Comparison of ENCODE assay signal across 18 cellular contexts in the genomic region with DNA sequence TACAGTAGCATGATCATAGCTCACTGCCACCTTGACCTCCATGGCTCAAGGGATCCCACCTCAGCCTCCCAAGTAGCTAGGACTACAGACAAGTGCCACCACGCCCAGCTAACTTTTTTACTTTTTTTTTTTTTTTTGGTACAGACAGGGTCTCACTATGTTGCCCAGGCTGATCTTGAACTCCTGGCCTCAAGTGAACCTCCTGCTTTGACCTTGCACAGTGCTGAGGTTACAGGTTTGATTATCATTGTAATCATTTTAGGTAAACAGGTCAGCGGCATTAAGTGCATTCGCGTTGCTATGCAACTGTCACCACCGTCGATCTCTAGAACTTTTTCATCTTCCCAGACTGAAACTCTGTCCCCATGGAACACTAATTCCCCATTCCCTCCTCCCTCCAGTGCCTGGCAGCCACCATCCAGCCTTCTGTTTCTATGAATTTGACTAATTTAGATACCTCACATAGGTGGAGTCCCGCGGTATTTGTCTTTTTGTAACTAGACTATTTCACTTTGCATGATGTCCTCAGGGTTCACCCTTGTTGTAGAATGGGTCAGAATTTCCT. TPM values are rescaled to one million over a fixed set of nuclear protein-coding genes. Genes with fewer than 3 reads are reported as not detected.
DNase-seq lines count a peak whose midpoint lies in the region; ATAC-seq, FAIRE-seq and TF ChIP-seq lines count a peak whose summit lies in the region.
"Had no signal": no experiment of that assay in that cellular context is flagged by ENCODE, and none has a peak within 500 bp of the region (broad histone marks: within the 10 kb centered on the region; RNA-seq: fewer than 3 reads in every experiment).

No MANE protein-coding gene starts in this region.

- no peaks in the 10 kb centered on the region for H3K27me3 Mint-ChIP-seq in activated naive CD4-positive, alpha-beta T cell treated with anti-CD3 and anti-CD28 coated beads for 36 hours (ENCODE audit: low read depth)
- H3K27me3 Mint-ChIP-seq in activated CD8-positive, alpha-beta T cell treated with anti-CD3 and anti-CD28 coated beads, Interleukin-2, amount 10 ng/mL, durations not matched to agents 7 days and 5 days (ENCODE audit: low read depth), result no peaks in the 10 kb centered on the region
- no peaks in the 10 kb centered on the region for H3K27me3 Mint-ChIP-seq in stimulated activated memory B cell treated with anti-CD40 and anti-IgM and Interleukin-4, amounts not matched to agents 10 μg/mL and 1 μg/mL and 100 μg/mL, for 72 hours
- H3K27me3 Mint-ChIP-seq in glutamatergic neuron (ENCODE audit: unreplicated experiment), result peaks cover 9% of the 10 kb centered on the region
- H3K27me3 Mint-ChIP-seq: stimulated activated naive CD8-positive, alpha-beta T cell treated with anti-CD3 and anti-CD28 coated beads, Interleukin-15, Interleukin-2, amounts not matched to agents 100 ng/mL and 50 ng/mL, for 24 hours had no signal

- no peak for ATAC-seq in activated CD8-positive, alpha-beta T cell treated with anti-CD3 and anti-CD28 coated beads, Interleukin-2, amount 10 ng/mL, durations not matched to agents 7 days and 5 days
- ATAC-seq in HepG2, result no peak
- ATAC-seq in stimulated activated memory B cell treated with anti-CD40 and anti-IgM and Interleukin-4, amounts not matched to agents 10 μg/mL and 1 μg/mL and 100 μg/mL, for 72 hours, result no peak
- ATAC-seq: foreskin keratinocyte, SK-N-SH treated with all-trans-retinoic acid at 6 μM for 48 hours had no signal

- TF ChIP-seq RAD21 in HepG2 (CRISPR knock-in tag; IDR thresholded peaks at IDR 0.05) (no peak), SK-N-SH (IDR thresholded peaks at IDR 0.05; ENCODE audit: low read length) (no peak)

- peaks cover 26% of the 10 kb centered on the region for H3K9me3 Mint-ChIP-seq in activated naive CD4-positive, alpha-beta T cell treated with anti-CD3 and anti-CD28 coated beads for 36 hours
- H3K9me3 Mint-ChIP-seq in activated CD8-positive, alpha-beta T cell treated with anti-CD3 and anti-CD28 coated beads, Interleukin-2, amount 10 ng/mL, durations not matched to agents 7 days and 5 days (ENCODE audit: insufficient read depth), result peaks cover 6% of the 10 kb centered on the region
- peaks cover 7% of the 10 kb centered on the region for H3K9me3 Mint-ChIP-seq in stimulated activated memory B cell treated with anti-CD40 and anti-IgM and Interleukin-4, amounts not matched to agents 10 μg/mL and 1 μg/mL and 100 μg/mL, for 72 hours
- peaks cover 8% of the 10 kb centered on the region for H3K9me3 Mint-ChIP-seq in glutamatergic neuron (ENCODE audit: unreplicated experiment)

- TF ChIP-seq EP300 in HepG2 (IDR thresholded peaks at IDR 0.05; ENCODE audit: low read depth in 2 of 2, low read length in 2 of 2) (no peak), HepG2 (CRISPR knock-in tag; IDR thresholded peaks at IDR 0.05; ENCODE audit: borderline replicate concordance) (no peak), SK-N-SH (IDR thresholded peaks at IDR 0.05; ENCODE audit: borderline replicate concordance in 1 of 2, low read depth in 1 of 2, low read length in 1 of 2) (no peak)

- no peaks in the 10 kb centered on the region for H3K79me2 ChIP-seq in HepG2 (ENCODE audit: insufficient read depth, low read length)
- no peaks in the 10 kb centered on the region for H3K79me2 ChIP-seq in SK-N-SH (ENCODE audit: insufficient read depth)

- H3K4me3 Mint-ChIP-seq in activated naive CD4-positive, alpha-beta T cell treated with anti-CD3 and anti-CD28 coated beads for 36 hours, result no peak overlapping the region
- H3K4me3 Mint-ChIP-seq in activated CD8-positive, alpha-beta T cell treated with anti-CD3 and anti-CD28 coated beads, Interleukin-2, amount 10 ng/mL, durations not matched to agents 7 days and 5 days, result no peak overlapping the region
- no peak overlapping the region for H3K4me3 Mint-ChIP-seq in stimulated activated memory B cell treated with anti-CD40 and anti-IgM and Interleukin-4, amounts not matched to agents 10 μg/mL and 1 μg/mL and 100 μg/mL, for 72 hours
- no peak overlapping the region for H3K4me3 Mint-ChIP-seq in glutamatergic neuron (ENCODE audit: unreplicated experiment)

- FAIRE-seq in HepG2 (lab: Jason Lieb, UNC), result no peak
- FAIRE-seq: small intestine had no signal

- H3K9me3 ChIP-seq in HepG2 (ENCODE audit: low read length) (no peaks in the 10 kb centered on the region), SK-N-SH (no peaks in the 10 kb centered on the region)

- no peak for TF ChIP-seq CTCF in HepG2 (CRISPR knock-in tag; IDR thresholded peaks at IDR 0.05)
- no peak for TF ChIP-seq CTCF in SK-N-SH (IDR thresholded peaks at IDR 0.05)
- TF ChIP-seq CTCF in glutamatergic neuron (IDR thresholded peaks at IDR 0.05; ENCODE audit: partially characterized antibody, unreplicated experiment), result no peak

- H3K36me3 Mint-ChIP-seq in activated naive CD4-positive, alpha-beta T cell treated with anti-CD3 and anti-CD28 coated beads for 36 hours (ENCODE audit: low read depth), result peaks cover 39% of the 10 kb centered on the region
- H3K36me3 Mint-ChIP-seq in activated CD8-positive, alpha-beta T cell treated with anti-CD3 and anti-CD28 coated beads, Interleukin-2, amount 10 ng/mL, durations not matched to agents 7 days and 5 days (ENCODE audit: low read depth), result peaks cover 49% of the 10 kb centered on the region
- H3K36me3 Mint-ChIP-seq in stimulated activated memory B cell treated with anti-CD40 and anti-IgM and Interleukin-4, amounts not matched to agents 10 μg/mL and 1 μg/mL and 100 μg/mL, for 72 hours, result peaks cover 34% of the 10 kb centered on the region
- H3K36me3 Mint-ChIP-seq in glutamatergic neuron (ENCODE audit: unreplicated experiment), result no peaks in the 10 kb centered on the region

- no peak overlapping the region for H2AFZ ChIP-seq in HepG2 (ENCODE audit: low read length)
- no peak overlapping the region for H2AFZ ChIP-seq in SK-N-SH (ENCODE audit: low read depth)

- POLR2A ChIA-PET in activated CD8-positive, alpha-beta T cell treated with anti-CD3 and anti-CD28 coated beads, Interleukin-2, amount 10 ng/mL, durations not matched to agents 7 days and 5 days (lab: Charles Lee), result no interaction called here
- POLR2A ChIA-PET in HepG2 (lab: Yijun Ruan, JAX) (no interaction called here), SK-N-SH (lab: Yijun Ruan, JAX) (no interaction called here)

- peak; percentile 33 for DNase-seq in activated naive CD4-positive, alpha-beta T cell treated with anti-CD3 and anti-CD28 coated beads for 36 hours
- no peak for DNase-seq in activated naive CD4-positive, alpha-beta T cell (lab: John Stamatoyannopoulos, UW)
- no peak for DNase-seq in activated CD8-positive, alpha-beta T cell treated with anti-CD3 and anti-CD28 coated beads, Interleukin-2, amount 10 ng/mL, durations not matched to agents 7 days and 5 days
- DNase-seq in HepG2 (ENCODE audit: low spot score) (no peak), SK-N-SH (no peak), glutamatergic neuron (no peak)
- no peak for DNase-seq in stimulated activated CD4-positive, alpha-beta T cell treated with anti-CD3 and anti-CD28 coated beads, Interleukin-2, amount 100 ng/mL, for 48 hours
- DNase-seq: central memory CD4-positive, alpha-beta T cell; DMS 273 treated with DMSO at 0.1 percent for 48 hours; foreskin keratinocyte; nucleus accumbens; small intestine had no signal

- H3F3A ChIP-seq in SK-N-SH (replicated peaks; ENCODE audit: insufficient read depth), result peaks cover 12% of the 10 kb centered on the region

- in situ Hi-C loops in HepG2 (cut with HindIII; ENCODE audit: extremely low pct_ligation_motif_present, low pct_unique_long_range_greater_than_20kb), result no loop called here

- peak overlapping the region; percentile 83 for H3K27ac Mint-ChIP-seq in activated naive CD4-positive, alpha-beta T cell treated with anti-CD3 and anti-CD28 coated beads for 36 hours
- H3K27ac Mint-ChIP-seq in activated CD8-positive, alpha-beta T cell treated with anti-CD3 and anti-CD28 coated beads, Interleukin-2, amount 10 ng/mL, durations not matched to agents 7 days and 5 days, result peak overlapping the region; percentile 31
- peak overlapping the region; percentile 31 for H3K27ac Mint-ChIP-seq in stimulated activated memory B cell treated with anti-CD40 and anti-IgM and Interleukin-4, amounts not matched to agents 10 μg/mL and 1 μg/mL and 100 μg/mL, for 72 hours
- H3K27ac Mint-ChIP-seq in glutamatergic neuron (ENCODE audit: unreplicated experiment), result no peak overlapping the region

- peaks cover 74% of the 10 kb centered on the region for H3K4me1 Mint-ChIP-seq in activated naive CD4-positive, alpha-beta T cell treated with anti-CD3 and anti-CD28 coated beads for 36 hours (ENCODE audit: low read depth)
- peaks cover 59% of the 10 kb centered on the region for H3K4me1 Mint-ChIP-seq in activated CD8-positive, alpha-beta T cell treated with anti-CD3 and anti-CD28 coated beads, Interleukin-2, amount 10 ng/mL, durations not matched to agents 7 days and 5 days (ENCODE audit: low read depth)
- H3K4me1 Mint-ChIP-seq in stimulated activated memory B cell treated with anti-CD40 and anti-IgM and Interleukin-4, amounts not matched to agents 10 μg/mL and 1 μg/mL and 100 μg/mL, for 72 hours, result peaks cover 54% of the 10 kb centered on the region
- no peaks in the 10 kb centered on the region for H3K4me1 Mint-ChIP-seq in glutamatergic neuron (ENCODE audit: low read depth, unreplicated experiment)

- H3K4me3 ChIP-seq in HepG2 (replicated peaks in 1 of 3; ENCODE audit: insufficient read depth in 1 of 3, low read depth in 2 of 3, low read length in 3 of 3) (no peak overlapping the region), SK-N-SH (ENCODE audit: low read depth in 2 of 2, low read length in 1 of 2) (no peak overlapping the region)
- H3K4me3 ChIP-seq: lung, uterus had no signal

- intact Hi-C loops in activated naive CD4-positive, alpha-beta T cell treated with anti-CD3 and anti-CD28 coated beads for 36 hours (cut with micrococcal nuclease), result no loop called here
- intact Hi-C loops in HepG2 (cut with micrococcal nuclease; ENCODE audit: unreplicated experiment), result no loop called here

- CTCF ChIA-PET in activated naive CD4-positive, alpha-beta T cell treated with anti-CD3 and anti-CD28 coated beads for 36 hours (lab: Charles Lee), result interaction anchor here (1.5 to 2.8 kb wide), 2 partner anchors 9 to 26 kb away, joined by 3 to 9 read pairs; no protein-coding TSS in a partner anchor
- CTCF ChIA-PET in activated CD8-positive, alpha-beta T cell treated with anti-CD3 and anti-CD28 coated beads, Interleukin-2, amount 10 ng/mL, durations not matched to agents 7 days and 5 days (lab: Charles Lee), result no interaction called here
- CTCF ChIA-PET in HepG2 (lab: Yijun Ruan, JAX; ENCODE audit: low intra/inter-chr PET ratio, low total read pairs) (no interaction called here), SK-N-SH (lab: Yijun Ruan, JAX) (interaction anchor here (1.7 kb wide), 1 partner anchor 8 kb away, joined by 4 read pairs; no protein-coding TSS in a partner anchor)

- H3K36me3 ChIP-seq in HepG2 (replicated peaks in 1 of 2; ENCODE audit: control insufficient read depth in 1 of 2, insufficient read depth in 2 of 2, low read length in 2 of 2) (no peaks in the 10 kb centered on the region), SK-N-SH (replicated peaks in 1 of 2; ENCODE audit: control insufficient read depth in 1 of 2, insufficient read depth in 2 of 2, low read length in 1 of 2) (no peaks in the 10 kb centered on the region)
- H3K36me3 ChIP-seq: uterus had no signal

- no peak overlapping the region for H3K27ac ChIP-seq in HepG2 (ENCODE audit: extremely low read length, insufficient read depth, low read length)
- H3K27ac ChIP-seq in SK-N-SH (ENCODE audit: low read depth in 2 of 2, low read length in 1 of 2), result no peak overlapping the region
- H3K27ac ChIP-seq: foreskin keratinocyte, uterus had no signal

- no TSS peak for BruUV-seq in HepG2 (replicated peaks; lab: Mats Ljungman, UMichigan)

- WGBS in HepG2 (ENCODE audit: low lambda C conversion rate), result 27% methylated on average over 8 of the region's 8 CpGs
- WGBS in SK-N-SH (ENCODE audit: low lambda C conversion rate), result 88% methylated on average over 8 of the region's 8 CpGs

- H4K20me1 ChIP-seq in HepG2 (ENCODE audit: insufficient read depth, low read length) (no peaks in the 10 kb centered on the region), SK-N-SH (ENCODE audit: insufficient read depth) (no peaks in the 10 kb centered on the region)

- H3K9ac ChIP-seq in HepG2 (ENCODE audit: insufficient read depth, low read depth, low read length) (no peak overlapping the region), SK-N-SH (no peak overlapping the region)

- H3K4me1 ChIP-seq in HepG2 (ENCODE audit: insufficient read depth, low read length) (peaks cover 63% of the 10 kb centered on the region), SK-N-SH (ENCODE audit: control insufficient read depth in 1 of 2, insufficient read depth in 2 of 2, low read depth in 1 of 2, low read length in 1 of 2) (peaks cover 0 to 11% of the 10 kb centered on the region in 2 experiments; a peak in 1 of 4 replicates)
- H3K4me1 ChIP-seq: foreskin keratinocyte, uterus had no signal

- H3K27me3 ChIP-seq in HepG2 (ENCODE audit: control insufficient read depth in 1 of 2, insufficient read depth in 2 of 2, low read length in 2 of 2) (peaks cover 1 to 5% of the 10 kb centered on the region in 2 experiments; a peak in 1 of 5 replicates), SK-N-SH (ENCODE audit: insufficient read depth) (no peaks in the 10 kb centered on the region)
- H3K27me3 ChIP-seq: foreskin keratinocyte, uterus had no signal

- H3K9me2 ChIP-seq in SK-N-SH, result no peaks in the 10 kb centered on the region

- no peak for TF ChIP-seq POLR2A in HepG2 (IDR thresholded peaks at IDR 0.05; ENCODE audit: insufficient read depth in 1 of 2, low read depth in 2 of 2, low read length in 2 of 2)

- H3K4me2 ChIP-seq in HepG2 (ENCODE audit: low read depth, low read length) (0 out of 2 replicates have a peak overlapping the region, but pooled peaks have one; percentile 21), SK-N-SH (no peak overlapping the region)

RNA-seq across cellular contexts. Expression of a gene that starts 5.8 kb away (rescaled TPM):
- total RNA-seq in activated naive CD4-positive, alpha-beta T cell treated with anti-CD3 and anti-CD28 coated beads for 36 hours, result 10 to 100 TPM; 51.4 to 52.0 TPM
- 10 to 100 TPM; 51.7 to 55.4 TPM for total RNA-seq in activated CD8-positive, alpha-beta T cell treated with anti-CD3 and anti-CD28 coated beads, Interleukin-2, amount 10 ng/mL, durations not matched to agents 7 days and 5 days
- total RNA-seq in HepG2 (2016; rRNA removed; fragmentation: Illumina TruSeq; extraction: Trizol) (15.2 and 18.4 TPM in 2 replicates), glutamatergic neuron (ENCODE audit: unreplicated experiment) (55.8 TPM)
- total RNA-seq in HepG2 (2016; cell fraction: cytosol; rRNA removed; fragmentation: Illumina TruSeq; extraction: Trizol; ENCODE audit: low read depth), result 15.8 and 20.2 TPM in 2 replicates
- total RNA-seq in HepG2 (2016; cell fraction: insoluble cytoplasmic fraction; rRNA removed; fragmentation: Illumina TruSeq; extraction: Trizol), result 18.6 and 20.5 TPM in 2 replicates
- 17.3 and 29.5 TPM in 2 replicates for total RNA-seq in HepG2 (2016; cell fraction: membrane; rRNA removed; fragmentation: Illumina TruSeq; extraction: Trizol)
- 8.3 and 12.2 TPM in 2 replicates for total RNA-seq in HepG2 (2016; cell fraction: nucleus; rRNA removed; fragmentation: Illumina TruSeq; extraction: Trizol)
- polyA plus RNA-seq in HepG2 (2011; rRNA removed) (47.2 and 62.0 TPM in 2 replicates), SK-N-SH (2012; rRNA removed) (141 and 165 TPM in 2 replicates)
- 33.8 and 73.1 TPM in 2 replicates for polyA plus RNA-seq in HepG2 (2011; cell fraction: cytosol; rRNA removed)
- 101 and 106 TPM in 2 replicates for polyA plus RNA-seq in HepG2 (2011; cell fraction: nucleus; rRNA removed)
- 14.6 TPM in 2 replicates for polyA plus RNA-seq in HepG2 (2012)
- polyA plus RNA-seq in HepG2 (2016; cell fraction: cytosol; fragmentation: Illumina TruSeq; extraction: Trizol; ENCODE audit: low read depth), result 16.0 and 27.0 TPM in 2 replicates
- polyA plus RNA-seq in HepG2 (2016; cell fraction: insoluble cytoplasmic fraction; fragmentation: Illumina TruSeq; extraction: Trizol; ENCODE audit: low read depth), result 14.7 and 18.5 TPM in 2 replicates
- polyA plus RNA-seq in HepG2 (2016; cell fraction: membrane; fragmentation: Illumina TruSeq; extraction: Trizol; ENCODE audit: low read depth), result 13.4 and 18.5 TPM in 2 replicates
- polyA plus RNA-seq in HepG2 (2016; cell fraction: nucleus; fragmentation: Illumina TruSeq; extraction: Trizol; ENCODE audit: insufficient read depth, low read depth), result 25.1 and 25.9 TPM in 2 replicates
- 11.5 and 28.1 TPM in 2 replicates for polyA minus RNA-seq in HepG2 (2011; rRNA and poly(A)+ RNA removed; ENCODE audit: low replicate concordance)
- polyA minus RNA-seq in HepG2 (2011; cell fraction: cytosol; rRNA and poly(A)+ RNA removed), result 14.0 and 17.6 TPM in 2 replicates
- polyA minus RNA-seq in HepG2 (2011; cell fraction: nucleus; rRNA and poly(A)+ RNA removed), result 11.3 and 12.8 TPM in 2 replicates
- 70.5 and 92.4 TPM in 2 replicates for polyA plus RNA-seq in SK-N-SH (2012; cell fraction: cytosol; rRNA removed)
- 149 and 161 TPM in 2 replicates for polyA plus RNA-seq in SK-N-SH (2012; cell fraction: nucleus; rRNA removed)

RNA-seq across cellular contexts. Expression of a gene that starts 31.7 kb away (rescaled TPM):
- total RNA-seq in activated naive CD4-positive, alpha-beta T cell treated with anti-CD3 and anti-CD28 coated beads for 36 hours, result 10 to 100 TPM; 62.7 to 68.3 TPM
- 10 to 100 TPM; 57.9 to 59.6 TPM for total RNA-seq in activated CD8-positive, alpha-beta T cell treated with anti-CD3 and anti-CD28 coated beads, Interleukin-2, amount 10 ng/mL, durations not matched to agents 7 days and 5 days
- total RNA-seq in HepG2 (2016; rRNA removed; fragmentation: Illumina TruSeq; extraction: Trizol), result 6.0 and 7.0 TPM in 2 replicates
- 10.2 and 12.4 TPM in 2 replicates for total RNA-seq in HepG2 (2016; cell fraction: cytosol; rRNA removed; fragmentation: Illumina TruSeq; extraction: Trizol; ENCODE audit: low read depth)
- total RNA-seq in HepG2 (2016; cell fraction: insoluble cytoplasmic fraction; rRNA removed; fragmentation: Illumina TruSeq; extraction: Trizol), result 6.3 and 8.8 TPM in 2 replicates
- 10.0 and 14.6 TPM in 2 replicates for total RNA-seq in HepG2 (2016; cell fraction: membrane; rRNA removed; fragmentation: Illumina TruSeq; extraction: Trizol)
- 4.9 and 5.2 TPM in 2 replicates for total RNA-seq in HepG2 (2016; cell fraction: nucleus; rRNA removed; fragmentation: Illumina TruSeq; extraction: Trizol)
- polyA plus RNA-seq in HepG2 (2011; rRNA removed), result 9.1 and 11.7 TPM in 2 replicates
- 6.2 and 9.7 TPM in 2 replicates for polyA plus RNA-seq in HepG2 (2011; cell fraction: cytosol; rRNA removed)
- polyA plus RNA-seq in HepG2 (2011; cell fraction: nucleus; rRNA removed), result 4.6 and 5.9 TPM in 2 replicates
- polyA plus RNA-seq in HepG2 (2012), result 4.2 and 5.4 TPM in 2 replicates
- polyA plus RNA-seq in HepG2 (2016; cell fraction: cytosol; fragmentation: Illumina TruSeq; extraction: Trizol; ENCODE audit: low read depth), result 12.5 and 16.5 TPM in 2 replicates
- polyA plus RNA-seq in HepG2 (2016; cell fraction: insoluble cytoplasmic fraction; fragmentation: Illumina TruSeq; extraction: Trizol; ENCODE audit: low read depth), result 5.3 and 7.1 TPM in 2 replicates
- 12.6 and 14.6 TPM in 2 replicates for polyA plus RNA-seq in HepG2 (2016; cell fraction: membrane; fragmentation: Illumina TruSeq; extraction: Trizol; ENCODE audit: low read depth)
- polyA plus RNA-seq in HepG2 (2016; cell fraction: nucleus; fragmentation: Illumina TruSeq; extraction: Trizol; ENCODE audit: insufficient read depth, low read depth), result 9.7 and 10.7 TPM in 2 replicates
- polyA minus RNA-seq in HepG2 (2011; rRNA and poly(A)+ RNA removed; ENCODE audit: low replicate concordance), result 7.9 TPM in 1 of 2 replicates, not detected in the other
- polyA minus RNA-seq in HepG2 (2011; cell fraction: cytosol; rRNA and poly(A)+ RNA removed), result 1.8 and 2.8 TPM in 2 replicates
- 0.90 and 0.99 TPM in 2 replicates for polyA minus RNA-seq in HepG2 (2011; cell fraction: nucleus; rRNA and poly(A)+ RNA removed)
- 0.49 and 0.67 TPM in 2 replicates for polyA plus RNA-seq in SK-N-SH (2012; rRNA removed)
- polyA plus RNA-seq in SK-N-SH (2012; cell fraction: cytosol; rRNA removed), result 0.33 and 0.35 TPM in 2 replicates
- polyA plus RNA-seq in SK-N-SH (2012; cell fraction: nucleus; rRNA removed), result 0.09 and 0.13 TPM in 2 replicates
- not detected for total RNA-seq in glutamatergic neuron (ENCODE audit: unreplicated experiment)
- total RNA-seq: LHCN-M2 had no signal

RNA-seq across cellular contexts. Expression of a gene that starts 43.9 kb away (rescaled TPM):
- total RNA-seq in activated naive CD4-positive, alpha-beta T cell treated with anti-CD3 and anti-CD28 coated beads for 36 hours, result 10 to 100 TPM; 93.9 to 96.9 TPM
- 10 to 100 TPM; 20.8 to 21.1 TPM for total RNA-seq in activated CD8-positive, alpha-beta T cell treated with anti-CD3 and anti-CD28 coated beads, Interleukin-2, amount 10 ng/mL, durations not matched to agents 7 days and 5 days
- 77.1 and 92.1 TPM in 2 replicates for total RNA-seq in HepG2 (2016; rRNA removed; fragmentation: Illumina TruSeq; extraction: Trizol)
- 104 and 127 TPM in 2 replicates for total RNA-seq in HepG2 (2016; cell fraction: cytosol; rRNA removed; fragmentation: Illumina TruSeq; extraction: Trizol; ENCODE audit: low read depth)
- 66.8 and 94.8 TPM in 2 replicates for total RNA-seq in HepG2 (2016; cell fraction: insoluble cytoplasmic fraction; rRNA removed; fragmentation: Illumina TruSeq; extraction: Trizol)
- total RNA-seq in HepG2 (2016; cell fraction: membrane; rRNA removed; fragmentation: Illumina TruSeq; extraction: Trizol), result 149 and 180 TPM in 2 replicates
- total RNA-seq in HepG2 (2016; cell fraction: nucleus; rRNA removed; fragmentation: Illumina TruSeq; extraction: Trizol), result 48.9 and 58.7 TPM in 2 replicates
- 81.2 and 109 TPM in 2 replicates for polyA plus RNA-seq in HepG2 (2011; rRNA removed)
- 83.2 and 110 TPM in 2 replicates for polyA plus RNA-seq in HepG2 (2011; cell fraction: cytosol; rRNA removed)
- 62.3 and 83.6 TPM in 2 replicates for polyA plus RNA-seq in HepG2 (2011; cell fraction: nucleus; rRNA removed)
- 77.3 and 145 TPM in 2 replicates for polyA plus RNA-seq in HepG2 (2012)
- polyA plus RNA-seq in HepG2 (2016; cell fraction: cytosol; fragmentation: Illumina TruSeq; extraction: Trizol; ENCODE audit: low read depth), result 196 and 226 TPM in 2 replicates
- 104 and 130 TPM in 2 replicates for polyA plus RNA-seq in HepG2 (2016; cell fraction: insoluble cytoplasmic fraction; fragmentation: Illumina TruSeq; extraction: Trizol; ENCODE audit: low read depth)
- 235 and 242 TPM in 2 replicates for polyA plus RNA-seq in HepG2 (2016; cell fraction: membrane; fragmentation: Illumina TruSeq; extraction: Trizol; ENCODE audit: low read depth)
- 122 and 127 TPM in 2 replicates for polyA plus RNA-seq in HepG2 (2016; cell fraction: nucleus; fragmentation: Illumina TruSeq; extraction: Trizol; ENCODE audit: insufficient read depth, low read depth)
- polyA minus RNA-seq in HepG2 (2011; rRNA and poly(A)+ RNA removed; ENCODE audit: low replicate concordance), result 22.5 and 101 TPM in 2 replicates
- polyA minus RNA-seq in HepG2 (2011; cell fraction: cytosol; rRNA and poly(A)+ RNA removed), result 26.1 and 26.7 TPM in 2 replicates
- polyA minus RNA-seq in HepG2 (2011; cell fraction: nucleus; rRNA and poly(A)+ RNA removed), result 17.8 and 21.8 TPM in 2 replicates
- 23.2 and 31.7 TPM in 2 replicates for polyA plus RNA-seq in SK-N-SH (2012; rRNA removed)
- polyA plus RNA-seq in SK-N-SH (2012; cell fraction: cytosol; rRNA removed), result 12.9 and 25.6 TPM in 2 replicates
- polyA plus RNA-seq in SK-N-SH (2012; cell fraction: nucleus; rRNA removed), result 14.4 and 14.8 TPM in 2 replicates
- total RNA-seq in glutamatergic neuron (ENCODE audit: unreplicated experiment), result 29.4 TPM

Comparison
In these comparisons a context has a peak if more than half of its experiments do, and no peak if none do; other contexts are left out.
1. CTCF ChIA-PET loops: an anchor here in activated naive CD4-positive, alpha-beta T cell treated with anti-CD3 and anti-CD28 coated beads for 36 hours (1.5 to 2.8 kb wide) and SK-N-SH (1.7 kb wide); none called in activated CD8-positive, alpha-beta T cell treated with anti-CD3 and anti-CD28 coated beads, Interleukin-2, amount 10 ng/mL, durations not matched to agents 7 days and 5 days and HepG2.